ENCODE assay signal across 19 cellular contexts in the genomic region with DNA sequence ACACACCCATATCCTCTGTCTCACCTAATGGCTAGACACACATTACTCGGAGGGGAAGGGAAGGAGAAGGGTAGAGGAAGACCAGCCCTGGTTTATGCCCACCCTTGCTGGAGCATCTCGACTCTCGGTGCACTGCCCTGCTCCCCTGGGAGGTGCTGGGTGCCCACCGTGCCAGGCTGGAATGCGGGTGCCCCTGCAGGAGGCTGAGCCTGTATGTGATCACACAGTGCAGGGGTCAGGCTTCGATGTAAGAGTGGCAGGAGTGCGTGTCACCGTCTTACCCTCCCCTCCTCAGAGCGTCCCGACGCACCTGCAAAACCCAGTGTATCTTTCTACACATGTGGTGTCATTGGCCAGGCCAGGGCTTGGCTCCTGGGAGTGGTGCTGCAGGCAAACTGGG. TPM values are rescaled to one million over a fixed set of nuclear protein-coding genes. Genes with fewer than 3 reads are reported as not detected.
DNase-seq lines count a peak whose midpoint lies in the region; ATAC-seq, FAIRE-seq and TF ChIP-seq lines count a peak whose summit lies in the region.
"Had no signal": no experiment of that assay in that cellular context is flagged by ENCODE, and none has a peak within 500 bp of the region (broad histone marks: within the 10 kb centered on the region; RNA-seq: fewer than 3 reads in every experiment).

No MANE protein-coding gene starts in this region.

- no TSS peak for BruUV-seq in K562 (replicated peaks; lab: Mats Ljungman, UMichigan)
- BruUV-seq in OCI-LY7 (replicated peaks; lab: Mats Ljungman, UMichigan), result no TSS peak

- no peaks in the 10 kb centered on the region for H3K9me1 ChIP-seq in K562 (ENCODE audit: control insufficient read depth, insufficient read depth, low read length)

- H3K27ac Mint-ChIP-seq in GM23338 (no peak overlapping the region), nephron progenitor cell (peak overlapping the region; percentile 85)
- H3K27ac Mint-ChIP-seq: B cell; CD8-positive, alpha-beta T cell had no signal

- H3K79me2 ChIP-seq in GM23338 (replicated peaks; ENCODE audit: insufficient read depth) (no peaks in the 10 kb centered on the region), K562 (ENCODE audit: control insufficient read depth, insufficient read depth, low read length) (no peaks in the 10 kb centered on the region), OCI-LY7 (ENCODE audit: insufficient read depth, low read depth, low read length) (no peaks in the 10 kb centered on the region)

- no peak for TF ChIP-seq POLR2A in K562 (conservative IDR thresholded peaks at IDR 0.05)

- TF ChIP-seq CTCF in GM23338 (conservative IDR thresholded peaks at IDR 0.05; ENCODE audit: low read depth in 2 of 2) (no peak), K562 (IDR thresholded peaks at IDR 0.05 in 2 of 3, conservative IDR thresholded peaks at IDR 0.05 in 1 of 3; ENCODE audit: insufficient read depth in 2 of 3, low read depth in 1 of 3, low read length in 3 of 3) (no peak), nephron progenitor cell (IDR thresholded peaks at IDR 0.05) (no peak), OCI-LY7 (conservative IDR thresholded peaks at IDR 0.05; ENCODE audit: low read length) (no peak), left lung (IDR thresholded peaks at IDR 0.05) (no peak)

- no peak overlapping the region for H2AFZ ChIP-seq in GM23338
- H2AFZ ChIP-seq in K562 (ENCODE audit: low read depth, low read length), result no peak overlapping the region
- H2AFZ ChIP-seq in OCI-LY7 (ENCODE audit: low read length), result no peak overlapping the region

- H3K27ac ChIP-seq in GM23338 (ENCODE audit: low read depth) (no peak overlapping the region), K562 (ENCODE audit: extremely low read depth, low read depth, low read length) (no peak overlapping the region), aorta (ENCODE audit: low read depth in 1 of 2, low read length in 2 of 2) (no peak overlapping the region), OCI-LY7 (ENCODE audit: low read depth, low read length, poor library complexity, severe bottlenecking) (no peak overlapping the region), left lung (no peak overlapping the region)
- H3K27ac ChIP-seq: BLaER1 treated with 17β-estradiol and CSF1 and Interleukin-3, amounts not matched to agents 10 nM and 100 nM; HL-60 had no signal

- H3K36me3 ChIP-seq in GM23338 (ENCODE audit: insufficient read depth), result no peaks in the 10 kb centered on the region
- no peaks in the 10 kb centered on the region for H3K36me3 ChIP-seq in K562 (ENCODE audit: control insufficient read depth, insufficient read depth, low read length)
- no peaks in the 10 kb centered on the region for H3K36me3 ChIP-seq in aorta (ENCODE audit: control insufficient read depth in 1 of 2, insufficient read depth in 2 of 2, low read length in 1 of 2)
- no peaks in the 10 kb centered on the region for H3K36me3 ChIP-seq in OCI-LY7 (ENCODE audit: insufficient read depth, low read length)
- no peaks in the 10 kb centered on the region for H3K36me3 ChIP-seq in left lung
- H3K36me3 ChIP-seq: BLaER1 treated with 17β-estradiol and CSF1 and Interleukin-3, amounts not matched to agents 10 nM and 100 nM; HAP-1 had no signal

- H3K9me3 ChIP-seq in K562 (replicated peaks; ENCODE audit: control insufficient read depth, insufficient read depth, low read depth, low read length) (no peaks in the 10 kb centered on the region), aorta (ENCODE audit: control insufficient read depth, low read length) (no peaks in the 10 kb centered on the region), OCI-LY7 (ENCODE audit: low read length) (no peaks in the 10 kb centered on the region), left lung (no peaks in the 10 kb centered on the region)
- H3K9me3 ChIP-seq: BLaER1 treated with 17β-estradiol and CSF1 and Interleukin-3, amounts not matched to agents 10 nM and 100 nM; HAP-1 had no signal

- H3K9me3 Mint-ChIP-seq in GM23338 (no peaks in the 10 kb centered on the region), nephron progenitor cell (no peaks in the 10 kb centered on the region)
- H3K9me3 Mint-ChIP-seq: CD8-positive, alpha-beta T cell had no signal

- H3K4me1 Mint-ChIP-seq in GM23338 (no peaks in the 10 kb centered on the region; the same call in 2 of the 3 replicates), nephron progenitor cell (no peaks in the 10 kb centered on the region)

- POLR2A ChIA-PET in K562 (lab: Yijun Ruan, JAX) (no interaction called here), OCI-LY7 (lab: Charles Lee) (interaction anchor here (0.7 kb wide), 2 partner anchors 16 to 70 kb away, joined by 3 to 4 read pairs; no protein-coding TSS in a partner anchor)

- H3K4me1 ChIP-seq in GM23338 (ENCODE audit: insufficient read depth), result no peaks in the 10 kb centered on the region
- peaks cover 0 to 3% of the 10 kb centered on the region in 2 experiments; a peak in 1 of 5 replicates for H3K4me1 ChIP-seq in K562 (replicated peaks in 1 of 2; ENCODE audit: control insufficient read depth in 2 of 2, insufficient read depth in 2 of 2, low read length in 2 of 2)
- no peaks in the 10 kb centered on the region for H3K4me1 ChIP-seq in aorta (ENCODE audit: control insufficient read depth in 1 of 2, insufficient read depth in 2 of 2, low read length in 2 of 2)
- H3K4me1 ChIP-seq in OCI-LY7 (ENCODE audit: insufficient read depth, low read length, poor library complexity, severe bottlenecking), result no peaks in the 10 kb centered on the region
- H3K4me1 ChIP-seq in left lung, result no peaks in the 10 kb centered on the region

- H3K36me3 Mint-ChIP-seq in GM23338 (ENCODE audit: low read depth), result no peaks in the 10 kb centered on the region
- no peaks in the 10 kb centered on the region for H3K36me3 Mint-ChIP-seq in nephron progenitor cell (ENCODE audit: low read depth)
- H3K36me3 Mint-ChIP-seq: CD8-positive, alpha-beta T cell had no signal

- TF ChIP-seq EP300 in K562 (IDR thresholded peaks at IDR 0.05; ENCODE audit: low read length), result no peak

- intact Hi-C loops in K562 (cut with micrococcal nuclease), result no loop called here
- intact Hi-C loops in aorta (cut with DNase I), result no loop called here
- intact Hi-C loops in OCI-LY7 (cut with micrococcal nuclease; ENCODE audit: unreplicated experiment), result no loop called here
- intact Hi-C loops in left lung (cut with DNase I), result no loop called here

- H3K9me2 ChIP-seq in GM23338 (ENCODE audit: insufficient read depth), result no peaks in the 10 kb centered on the region
- H3K9me2 ChIP-seq in OCI-LY7 (ENCODE audit: insufficient read depth, low read length), result no peaks in the 10 kb centered on the region

- H3K9ac ChIP-seq in K562 (ENCODE audit: insufficient read depth in 1 of 2, low read depth in 2 of 2, low read length in 2 of 2), result no peak overlapping the region
- H3K9ac ChIP-seq: BLaER1 treated with 17β-estradiol and CSF1 and Interleukin-3, amounts not matched to agents 10 nM and 100 nM had no signal

- CTCF ChIA-PET in K562 (lab: Yijun Ruan, JAX; ENCODE audit: low intra/inter-chr PET ratio), result no interaction called here
- CTCF ChIA-PET in OCI-LY7 (lab: Charles Lee; ENCODE audit: unreplicated experiment), result no interaction called here

- H4K20me1 ChIP-seq in GM23338 (replicated peaks; ENCODE audit: insufficient read depth) (no peaks in the 10 kb centered on the region), K562 (replicated peaks; ENCODE audit: control insufficient read depth, insufficient read depth, low read length) (no peaks in the 10 kb centered on the region), OCI-LY7 (ENCODE audit: insufficient read depth, low read length) (no peaks in the 10 kb centered on the region)
- H4K20me1 ChIP-seq: BLaER1 treated with 17β-estradiol and CSF1 and Interleukin-3, amounts not matched to agents 10 nM and 100 nM had no signal

- H3K4me2 ChIP-seq in GM23338 (no peak overlapping the region), K562 (ENCODE audit: insufficient read depth, low read length) (no peak overlapping the region), OCI-LY7 (ENCODE audit: low read length) (no peak overlapping the region)

- H3K4me3 Mint-ChIP-seq in GM23338, result no peak overlapping the region
- no peak overlapping the region for H3K4me3 Mint-ChIP-seq in nephron progenitor cell
- H3K4me3 Mint-ChIP-seq: B cell; CD8-positive, alpha-beta T cell had no signal

- DNase-seq in GM23338 (ENCODE audit: low spot score) (no peak), K562 (ENCODE audit: extremely low read depth in 1 of 4, low spot score in 3 of 4) (no peak), nephron progenitor cell (no peak), aorta (no peak), OCI-LY7 (ENCODE audit: low spot score) (no peak), left lung (no peak), NCI-H1105 treated with DMSO at 0.1 percent for 48 hours (lab: John Stamatoyannopoulos, UW) (no peak)
- DNase-seq: Calu3; CD8-positive, alpha-beta T cell had no signal

- in situ Hi-C loops in K562 (cut with MboI), result no loop called here

- FAIRE-seq in K562 (lab: Jason Lieb, UNC), result no peak
- FAIRE-seq: G401.6, GM12891, GM19239 had no signal

- H3K27me3 Mint-ChIP-seq in GM23338 (ENCODE audit: insufficient read depth, low read depth, poor library complexity) (no peaks in the 10 kb centered on the region), nephron progenitor cell (ENCODE audit: low read depth, poor library complexity) (no peaks in the 10 kb centered on the region)

- WGBS in K562 (ENCODE audit: insufficient coverage, low coverage, missing lambda C conversion rate), result 16% methylated on average over 11 of the region's 11 CpGs
- WGBS in aorta, 2 donors, result 73 to 78% methylated on average over 10 to 11 of the region's 11 CpGs

- H3F3A ChIP-seq in GM23338 (replicated peaks; ENCODE audit: low read depth), result no peaks in the 10 kb centered on the region

- peak; percentile 45; the same call in 2 of the 3 replicates for ATAC-seq in GM23338
- ATAC-seq in K562, result no peak; the same call in 2 of the 3 replicates
- ATAC-seq in aorta (ENCODE audit: low FRiP score), result peak; percentile 30
- ATAC-seq in left lung, result no peak
- ATAC-seq: CD8-positive, alpha-beta T cell had no signal

- TF ChIP-seq RAD21 in K562 (CRISPR knock-in tag; conservative IDR thresholded peaks at IDR 0.05 in 1 of 2, IDR thresholded peaks at IDR 0.05 in 1 of 2), result no peak

- no peaks in the 10 kb centered on the region for H3K27me3 ChIP-seq in GM23338 (ENCODE audit: insufficient read depth)
- H3K27me3 ChIP-seq in K562 (ENCODE audit: control insufficient read depth in 2 of 2, insufficient read depth in 2 of 2, low read length in 2 of 2), result peaks cover 5 to 6% of the 10 kb centered on the region in 2 experiments; a peak in 3 of 5 replicates
- no peaks in the 10 kb centered on the region for H3K27me3 ChIP-seq in aorta (ENCODE audit: control insufficient read depth in 1 of 2, insufficient read depth in 2 of 2, low read length in 1 of 2)
- peaks cover 0 to 10% of the 10 kb centered on the region in 2 donors for H3K27me3 ChIP-seq in left lung
- H3K27me3 ChIP-seq: BLaER1 treated with 17β-estradiol and CSF1 and Interleukin-3, amounts not matched to agents 10 nM and 100 nM had no signal

- no peak overlapping the region for H3K4me3 ChIP-seq in GM23338
- no peak overlapping the region for H3K4me3 ChIP-seq in K562
- no peak overlapping the region for H3K4me3 ChIP-seq in aorta (ENCODE audit: low read length in 2 of 2)
- H3K4me3 ChIP-seq in OCI-LY7 (ENCODE audit: low read depth, low read length, poor library complexity, severe bottlenecking), result no peak overlapping the region
- H3K4me3 ChIP-seq in left lung, result no peak overlapping the region
- H3K4me3 ChIP-seq: BLaER1 treated with 17β-estradiol and CSF1 and Interleukin-3, amounts not matched to agents 10 nM and 100 nM; HAP-1 had no signal

RNA-seq across cellular contexts. Expression of a gene that starts 7.3 kb away (rescaled TPM):
- total RNA-seq in GM23338 (2014; rRNA removed; shearing (Covaris generic)), result 1.4 TPM in 1 of 2 replicates, not detected in the other
- polyA plus RNA-seq in GM23338 (2016; fragmentation: Nextera tagmentation; extraction: Ambion mirVana) (0.15 and 0.54 TPM in 2 replicates), K562 (2011; rRNA removed) (not detected in 2 replicates), K562 (2014; fragmentation: Illumina TruSeq; extraction: Trizol) (not detected in 2 replicates), K562 (2014; fragmentation: Nextera tagmentation; extraction: Ambion mirVana) (not detected), K562 (2014; rRNA removed) (0.03 TPM in 1 of 2 replicates, not detected in the other), aorta (not detected)
- total RNA-seq in K562 (2011; cell fraction: chromatin; rRNA removed; ENCODE audit: low replicate concordance), result not detected in 2 replicates
- not detected in 2 replicates for total RNA-seq in K562 (2011; cell fraction: nucleolus; rRNA removed)
- not detected in 2 replicates for total RNA-seq in K562 (2011; cell fraction: nucleoplasm; rRNA removed)
- total RNA-seq in K562 (2014; rRNA removed) (not detected in 2 replicates), K562 (2014; rRNA removed; fragmentation: Illumina TruSeq; extraction: Trizol) (not detected in 2 replicates), K562 (2015; rRNA removed; fragmentation: Illumina TruSeq; extraction: Trizol) (not detected in 2 replicates), K562 (2021) (not detected in 2 replicates), aorta (under 1 TPM; 0.18 to 0.45 TPM), OCI-LY7 (2022) (0.27 TPM in 1 of 2 replicates, not detected in the other), left lung (not detected)
- polyA plus RNA-seq in K562 (2011; cell fraction: cytosol; rRNA removed), result not detected in 2 replicates
- not detected in 2 replicates for polyA plus RNA-seq in K562 (2011; cell fraction: nucleus; rRNA removed)
- polyA plus RNA-seq in K562 (2012), result not detected in 2 replicates
- not detected in 2 replicates for polyA minus RNA-seq in K562 (2011; rRNA and poly(A)+ RNA removed)
- polyA minus RNA-seq in K562 (2011; cell fraction: cytosol; rRNA and poly(A)+ RNA removed), result not detected in 2 replicates
- polyA minus RNA-seq in K562 (2011; cell fraction: nucleus; rRNA and poly(A)+ RNA removed), result not detected in 2 replicates
- 0.35 TPM in 1 of 2 replicates, not detected in the other for total RNA-seq in OCI-LY7 (2014; rRNA removed; shearing (Covaris generic))
- total RNA-seq: A172; B cell; CD8-positive, alpha-beta T cell; H4; HT1080 had no signal

Comparison
In these comparisons a context has a peak if more than half of its experiments do, and no peak if none do; other contexts are left out.
1. ATAC-seq: peak in GM23338 (single experiment) and aorta (single experiment); none in K562 (single experiment) and left lung (single experiment).